Comparison of ENCODE assay signal across 17 cellular contexts in the genomic region with DNA sequence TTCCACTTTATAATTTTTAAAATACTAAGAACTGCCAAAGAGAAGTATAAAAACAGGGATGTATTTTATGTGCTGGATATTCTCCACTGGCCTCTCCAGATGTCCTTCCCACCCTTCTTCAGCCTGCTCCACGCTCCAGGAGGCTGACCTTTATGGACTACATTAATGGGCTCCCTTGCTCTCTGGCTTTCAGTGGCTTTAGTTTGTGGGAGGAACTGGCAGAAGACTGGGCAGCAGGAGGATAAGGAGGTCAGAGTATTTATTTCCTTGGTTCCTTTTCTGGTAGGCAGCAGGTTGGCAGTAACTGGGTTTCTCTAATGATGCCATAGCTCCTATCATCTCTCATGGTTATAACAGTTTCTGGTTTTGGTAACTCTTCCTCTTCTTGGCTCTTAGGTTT.
DNase-seq lines count a peak whose midpoint lies in the region; ATAC-seq and TF ChIP-seq lines count a peak whose summit lies in the region.
"Had no signal": no experiment of that assay in that cellular context is flagged by ENCODE, and none has a peak within 500 bp of the region (broad histone marks: within the 10 kb centered on the region; RNA-seq: fewer than 3 reads in every experiment).

No MANE protein-coding gene starts in this region.

- ATAC-seq in GM18502 (IDR thresholded peaks at IDR 0.05; ENCODE audit: poor library complexity, unreplicated experiment) (no peak), gastroesophageal sphincter (no peak)

- H3K4me1 Mint-ChIP-seq in CD8-positive, alpha-beta memory T cell = peaks cover 44 to 53% (median 49%) of the 10 kb centered on the region in 3 donors
- H3K4me1 Mint-ChIP-seq in glutamatergic neuron (ENCODE audit: low read depth, unreplicated experiment) (peaks cover 27% of the 10 kb centered on the region), nephron progenitor cell (peaks cover 24% of the 10 kb centered on the region)

- H3K27me3 ChIP-seq in CD8-positive, alpha-beta memory T cell (ENCODE audit: insufficient read depth, low read length, poor library complexity, severe bottlenecking) = no peaks in the 10 kb centered on the region
- no peaks in the 10 kb centered on the region for H3K27me3 ChIP-seq in gastroesophageal sphincter

- no peak overlapping the region for H3K27ac ChIP-seq in CD8-positive, alpha-beta memory T cell (ENCODE audit: low read depth, low read length)
- H3K27ac ChIP-seq in gastroesophageal sphincter = no peak overlapping the region

- no peak overlapping the region for H3K4me3 ChIP-seq in CD8-positive, alpha-beta memory T cell (ENCODE audit: low read length)
- no peak overlapping the region for H3K4me3 ChIP-seq in gastroesophageal sphincter

- H3K27ac Mint-ChIP-seq in CD8-positive, alpha-beta memory T cell = peak overlapping the region in 5 of 8 donors; percentile 11 to 78 (median 72)
- H3K27ac Mint-ChIP-seq in glutamatergic neuron (ENCODE audit: unreplicated experiment) = peak overlapping the region; percentile 59
- peak overlapping the region; percentile 93 for H3K27ac Mint-ChIP-seq in nephron progenitor cell
- H3K27ac Mint-ChIP-seq: CD4-positive, CD25-positive, alpha-beta regulatory T cell had no signal

- POLR2A ChIA-PET in CD8-positive, alpha-beta memory T cell (lab: Charles Lee) = no interaction called here

- TF ChIP-seq CTCF in glutamatergic neuron (IDR thresholded peaks at IDR 0.05; ENCODE audit: partially characterized antibody, unreplicated experiment) (no peak), nephron progenitor cell (IDR thresholded peaks at IDR 0.05) (no peak), gastroesophageal sphincter (IDR thresholded peaks at IDR 0.05) (no peak)

- CTCF ChIA-PET in CD8-positive, alpha-beta memory T cell (lab: Charles Lee) = no interaction called here

- no peaks in the 10 kb centered on the region for H3K36me3 ChIP-seq in CD8-positive, alpha-beta memory T cell (ENCODE audit: insufficient read depth, low read length)
- no peaks in the 10 kb centered on the region for H3K36me3 ChIP-seq in gastroesophageal sphincter

- H3K9me3 ChIP-seq in CD8-positive, alpha-beta memory T cell (ENCODE audit: low read length) = no peaks in the 10 kb centered on the region
- H3K9me3 ChIP-seq in gastroesophageal sphincter = no peaks in the 10 kb centered on the region

- no peaks in the 10 kb centered on the region for H3K27me3 Mint-ChIP-seq in CD8-positive, alpha-beta memory T cell
- H3K27me3 Mint-ChIP-seq in glutamatergic neuron (ENCODE audit: unreplicated experiment) (peaks cover 4% of the 10 kb centered on the region), nephron progenitor cell (ENCODE audit: low read depth, poor library complexity) (peaks cover 5% of the 10 kb centered on the region)
- H3K27me3 Mint-ChIP-seq: CD4-positive, CD25-positive, alpha-beta regulatory T cell had no signal

- no peak for DNase-seq in CD8-positive, alpha-beta memory T cell
- DNase-seq in NCI-H69 (lab: John Stamatoyannopoulos, UW) = peak; percentile 37
- DNase-seq in glutamatergic neuron = peak; percentile 17
- DNase-seq in nephron progenitor cell = peak; percentile 11
- DNase-seq in NCI-H1417 (lab: John Stamatoyannopoulos, UW) = no peak
- DNase-seq: CD4-positive, CD25-positive, alpha-beta regulatory T cell; DMS153; IMR-90; NCI-H1105 treated with DMSO at 0.1 percent for 48 hours; NCI-H1694; NCI-H2081; NCI-H2171; NCI-H345; NCI-H524; OCI-M1 had no signal

- peak overlapping the region in 5 of 7 donors; percentile 3 to 77 (median 51) for H3K4me3 Mint-ChIP-seq in CD8-positive, alpha-beta memory T cell
- peak overlapping the region; percentile 16 for H3K4me3 Mint-ChIP-seq in glutamatergic neuron (ENCODE audit: unreplicated experiment)
- H3K4me3 Mint-ChIP-seq in nephron progenitor cell = no peak overlapping the region
- H3K4me3 Mint-ChIP-seq: CD4-positive, CD25-positive, alpha-beta regulatory T cell had no signal

- 53 to 86% methylated on average over 1 of the region's 1 CpG for whole genome bisulfite sequencing in gastroesophageal sphincter (ENCODE audit: low coverage in 1 of 2), 2 donors

- TF ChIP-seq EP300 in gastroesophageal sphincter (IDR thresholded peaks at IDR 0.05) = no peak

- H3K9me3 Mint-ChIP-seq in CD8-positive, alpha-beta memory T cell = no peaks in the 10 kb centered on the region
- H3K9me3 Mint-ChIP-seq in glutamatergic neuron (ENCODE audit: unreplicated experiment) (peaks cover 2% of the 10 kb centered on the region), nephron progenitor cell (no peaks in the 10 kb centered on the region)

- peaks cover 5% of the 10 kb centered on the region for H3K4me1 ChIP-seq in CD8-positive, alpha-beta memory T cell (ENCODE audit: insufficient read depth, low read length)
- peaks cover 0 to 18% (median 0%) of the 10 kb centered on the region in 3 donors for H3K4me1 ChIP-seq in gastroesophageal sphincter

- TF ChIP-seq POLR2A in gastroesophageal sphincter (IDR thresholded peaks at IDR 0.05) = no peak

- peaks cover 0 to 5% (median 3%) of the 10 kb centered on the region in 3 donors for H3K36me3 Mint-ChIP-seq in CD8-positive, alpha-beta memory T cell
- H3K36me3 Mint-ChIP-seq in glutamatergic neuron (ENCODE audit: unreplicated experiment) = no peaks in the 10 kb centered on the region
- H3K36me3 Mint-ChIP-seq in nephron progenitor cell (ENCODE audit: low read depth) = peaks cover 11% of the 10 kb centered on the region

Comparison
In these comparisons a context has a peak if more than half of its experiments do, and no peak if none do; other contexts are left out.
1. DNase-seq: peak in NCI-H69 (single experiment), glutamatergic neuron (single experiment) and nephron progenitor cell (single experiment); none in CD8-positive, alpha-beta memory T cell (0 of 5) and NCI-H1417 (0 of 3).
2. Peak in every context shown above with its lines, with median percentiles within 50 percentile points of each other: H3K27ac Mint-ChIP-seq.